In genomic region chr6:20302702-20303251, GRCh38 we compare ENCODE assay signal across 1 cellular context.
TF ChIP-seq lines count a peak whose summit lies in the region.

No MANE protein-coding gene starts in this region.

TF ChIP-seq in K562, 482 proteins besides CTCF, POLR2A, EP300 and RAD21 (continued from another document and continues in another):
- TF ChIP-seq, protein P1, sequence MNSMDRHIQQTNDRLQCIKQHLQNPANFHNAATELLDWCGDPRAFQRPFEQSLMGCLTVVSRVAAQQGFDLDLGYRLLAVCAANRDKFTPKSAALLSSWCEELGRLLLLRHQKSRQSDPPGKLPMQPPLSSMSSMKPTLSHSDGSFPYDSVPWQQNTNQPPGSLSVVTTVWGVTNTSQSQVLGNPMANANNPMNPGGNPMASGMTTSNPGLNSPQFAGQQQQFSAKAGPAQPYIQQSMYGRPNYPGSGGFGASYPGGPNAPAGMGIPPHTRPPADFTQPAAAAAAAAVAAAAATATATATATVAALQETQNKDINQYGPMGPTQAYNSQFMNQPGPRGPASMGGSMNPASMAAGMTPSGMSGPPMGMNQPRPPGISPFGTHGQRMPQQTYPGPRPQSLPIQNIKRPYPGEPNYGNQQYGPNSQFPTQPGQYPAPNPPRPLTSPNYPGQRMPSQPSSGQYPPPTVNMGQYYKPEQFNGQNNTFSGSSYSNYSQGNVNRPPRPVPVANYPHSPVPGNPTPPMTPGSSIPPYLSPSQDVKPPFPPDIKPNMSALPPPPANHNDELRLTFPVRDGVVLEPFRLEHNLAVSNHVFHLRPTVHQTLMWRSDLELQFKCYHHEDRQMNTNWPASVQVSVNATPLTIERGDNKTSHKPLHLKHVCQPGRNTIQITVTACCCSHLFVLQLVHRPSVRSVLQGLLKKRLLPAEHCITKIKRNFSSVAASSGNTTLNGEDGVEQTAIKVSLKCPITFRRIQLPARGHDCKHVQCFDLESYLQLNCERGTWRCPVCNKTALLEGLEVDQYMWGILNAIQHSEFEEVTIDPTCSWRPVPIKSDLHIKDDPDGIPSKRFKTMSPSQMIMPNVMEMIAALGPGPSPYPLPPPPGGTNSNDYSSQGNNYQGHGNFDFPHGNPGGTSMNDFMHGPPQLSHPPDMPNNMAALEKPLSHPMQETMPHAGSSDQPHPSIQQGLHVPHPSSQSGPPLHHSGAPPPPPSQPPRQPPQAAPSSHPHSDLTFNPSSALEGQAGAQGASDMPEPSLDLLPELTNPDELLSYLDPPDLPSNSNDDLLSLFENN (IDR thresholded peaks at IDR 0.05; ENCODE audit: low read depth in 2 of 2, low read length in 2 of 2) = peak in 1 of 2 experiments; percentile 8; a peak in 1 of 4 replicates
- TF ChIP-seq TBL1XR1 (IDR thresholded peaks at IDR 0.05; ENCODE audit: low read length in 2 of 2) (peak in 1 of 2 experiments; percentile 24; a peak in 2 of 4 replicates), GATA2 (CRISPR knock-in tag; IDR thresholded peaks at IDR 0.05) (peak; percentile 83), ETV1 (tag; conservative IDR thresholded peaks at IDR 0.05; ENCODE audit: low read depth) (0 out of 2 replicates have a peak, but pooled peaks have one; percentile 29), TAL1 (IDR thresholded peaks at IDR 0.05) (peak; percentile 69), ATF4 (CRISPR knock-in tag; IDR thresholded peaks at IDR 0.05) (no peak), SMARCC2 (IDR thresholded peaks at IDR 0.05; ENCODE audit: low read depth) (peak; percentile 87), GATAD2B (IDR thresholded peaks at IDR 0.05; ENCODE audit: borderline replicate concordance) (0 out of 2 replicates have a peak, but pooled peaks have one; percentile 65), POLR2AphosphoS5 (IDR thresholded peaks at IDR 0.05; ENCODE audit: control insufficient read depth, insufficient read depth, low read depth, low read length) (peak; percentile 50; the same call in 1 of the 2 replicates), ZNF695 (CRISPR knock-in tag; IDR thresholded peaks at IDR 0.05) (no peak), KLF16 (IDR thresholded peaks at IDR 0.05) (peak; percentile 60; the same call in 1 of the 2 replicates), ARID1B (IDR thresholded peaks at IDR 0.05) (peak; percentile 92), NFATC3 (IDR thresholded peaks at IDR 0.05) (no peak), PML (IDR thresholded peaks at IDR 0.05; ENCODE audit: low read length) (peak; percentile 74), TARDBP (IDR thresholded peaks at IDR 0.05) (no peak), CBFA2T3 (IDR thresholded peaks at IDR 0.05) (peak; percentile 89), YY1 (IDR thresholded peaks at IDR 0.05; ENCODE audit: borderline replicate concordance in 1 of 3, control insufficient read depth in 1 of 3, extremely low read depth in 1 of 3, insufficient read depth in 3 of 3, insufficient read length in 1 of 3, insufficient replicate concordance in 2 of 3, low read depth in 1 of 3, low read length in 2 of 3) (peak in 1 of 3 experiments; percentile 29), CBX1 (IDR thresholded peaks at IDR 0.05; ENCODE audit: low read depth) (no peak), SMARCE1 (IDR thresholded peaks at IDR 0.05) (peak; percentile 76; the same call in 1 of the 2 replicates), BHLHE40 (IDR thresholded peaks at IDR 0.05; ENCODE audit: low read length) (peak; percentile 15; the same call in 1 of the 2 replicates), HNRNPL (IDR thresholded peaks at IDR 0.05; ENCODE audit: low read depth, low read length) (no peak), NCOA2 (IDR thresholded peaks at IDR 0.05; ENCODE audit: partially characterized antibody in 2 of 2) (peak; percentile 43 to 61), TEAD4 (IDR thresholded peaks at IDR 0.05; ENCODE audit: low read length) (peak; percentile 82), TEAD4 (CRISPR knock-in tag; IDR thresholded peaks at IDR 0.05; ENCODE audit: borderline replicate concordance) (no peak), ZNF395 (CRISPR knock-in tag; IDR thresholded peaks at IDR 0.05) (peak; percentile 62; the same call in 1 of the 2 replicates), NCOR1 (IDR thresholded peaks at IDR 0.05) (peak; percentile 78), HDAC3 (IDR thresholded peaks at IDR 0.05; ENCODE audit: borderline replicate concordance, partially characterized antibody) (peak; percentile 71), ZNF830 (CRISPR knock-in tag; IDR thresholded peaks at IDR 0.05) (no peak), SMC3 (conservative IDR thresholded peaks at IDR 0.05; ENCODE audit: insufficient read depth, low read depth, low read length) (no peak), CHD4 (IDR thresholded peaks at IDR 0.05; ENCODE audit: insufficient read depth, insufficient replicate concordance, low read depth, low read length, poor library complexity, severe bottlenecking) (no peak), C11orf30 (IDR thresholded peaks at IDR 0.05; ENCODE audit: low read depth) (0 out of 2 replicates have a peak, but pooled peaks have one; percentile 21), NFIC (IDR thresholded peaks at IDR 0.05) (peak; percentile 50; the same call in 1 of the 2 replicates), ZNF212 (CRISPR knock-in tag; IDR thresholded peaks at IDR 0.05) (no peak), CXXC5 (CRISPR knock-in tag; IDR thresholded peaks at IDR 0.05) (peak; percentile 16; the same call in 1 of the 2 replicates), SAP30 (IDR thresholded peaks at IDR 0.05; ENCODE audit: borderline replicate concordance, insufficient read depth, low read depth, low read length, poor library complexity, severe bottlenecking) (no peak), CBX3 (IDR thresholded peaks at IDR 0.05; ENCODE audit: borderline replicate concordance in 1 of 2, low read length in 2 of 2) (peak in 1 of 2 experiments; percentile 42; a peak in 1 of 3 replicates), ZNF165 (CRISPR knock-in tag; IDR thresholded peaks at IDR 0.05; ENCODE audit: borderline replicate concordance) (no peak), ZSCAN29 (IDR thresholded peaks at IDR 0.05) (peak; percentile 95)
- TF ChIP-seq, protein P2, sequence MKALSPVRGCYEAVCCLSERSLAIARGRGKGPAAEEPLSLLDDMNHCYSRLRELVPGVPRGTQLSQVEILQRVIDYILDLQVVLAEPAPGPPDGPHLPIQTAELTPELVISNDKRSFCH (CRISPR knock-in tag; IDR thresholded peaks at IDR 0.05) = no peak
- TF ChIP-seq, protein P2 (tag; IDR thresholded peaks at IDR 0.05) = peak; percentile 71; the same call in 1 of the 2 replicates
- TF ChIP-seq, protein P3, sequence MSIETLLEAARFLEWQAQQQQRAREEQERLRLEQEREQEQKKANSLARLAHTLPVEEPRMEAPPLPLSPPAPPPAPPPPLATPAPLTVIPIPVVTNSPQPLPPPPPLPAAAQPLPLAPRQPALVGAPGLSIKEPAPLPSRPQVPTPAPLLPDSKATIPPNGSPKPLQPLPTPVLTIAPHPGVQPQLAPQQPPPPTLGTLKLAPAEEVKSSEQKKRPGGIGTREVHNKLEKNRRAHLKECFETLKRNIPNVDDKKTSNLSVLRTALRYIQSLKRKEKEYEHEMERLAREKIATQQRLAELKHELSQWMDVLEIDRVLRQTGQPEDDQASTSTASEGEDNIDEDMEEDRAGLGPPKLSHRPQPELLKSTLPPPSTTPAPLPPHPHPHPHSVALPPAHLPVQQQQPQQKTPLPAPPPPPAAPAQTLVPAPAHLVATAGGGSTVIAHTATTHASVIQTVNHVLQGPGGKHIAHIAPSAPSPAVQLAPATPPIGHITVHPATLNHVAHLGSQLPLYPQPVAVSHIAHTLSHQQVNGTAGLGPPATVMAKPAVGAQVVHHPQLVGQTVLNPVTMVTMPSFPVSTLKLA (conservative IDR thresholded peaks at IDR 0.05) = peak; percentile 38 to 50; a peak in 2 of 4 replicates
- TF ChIP-seq, protein P4, sequence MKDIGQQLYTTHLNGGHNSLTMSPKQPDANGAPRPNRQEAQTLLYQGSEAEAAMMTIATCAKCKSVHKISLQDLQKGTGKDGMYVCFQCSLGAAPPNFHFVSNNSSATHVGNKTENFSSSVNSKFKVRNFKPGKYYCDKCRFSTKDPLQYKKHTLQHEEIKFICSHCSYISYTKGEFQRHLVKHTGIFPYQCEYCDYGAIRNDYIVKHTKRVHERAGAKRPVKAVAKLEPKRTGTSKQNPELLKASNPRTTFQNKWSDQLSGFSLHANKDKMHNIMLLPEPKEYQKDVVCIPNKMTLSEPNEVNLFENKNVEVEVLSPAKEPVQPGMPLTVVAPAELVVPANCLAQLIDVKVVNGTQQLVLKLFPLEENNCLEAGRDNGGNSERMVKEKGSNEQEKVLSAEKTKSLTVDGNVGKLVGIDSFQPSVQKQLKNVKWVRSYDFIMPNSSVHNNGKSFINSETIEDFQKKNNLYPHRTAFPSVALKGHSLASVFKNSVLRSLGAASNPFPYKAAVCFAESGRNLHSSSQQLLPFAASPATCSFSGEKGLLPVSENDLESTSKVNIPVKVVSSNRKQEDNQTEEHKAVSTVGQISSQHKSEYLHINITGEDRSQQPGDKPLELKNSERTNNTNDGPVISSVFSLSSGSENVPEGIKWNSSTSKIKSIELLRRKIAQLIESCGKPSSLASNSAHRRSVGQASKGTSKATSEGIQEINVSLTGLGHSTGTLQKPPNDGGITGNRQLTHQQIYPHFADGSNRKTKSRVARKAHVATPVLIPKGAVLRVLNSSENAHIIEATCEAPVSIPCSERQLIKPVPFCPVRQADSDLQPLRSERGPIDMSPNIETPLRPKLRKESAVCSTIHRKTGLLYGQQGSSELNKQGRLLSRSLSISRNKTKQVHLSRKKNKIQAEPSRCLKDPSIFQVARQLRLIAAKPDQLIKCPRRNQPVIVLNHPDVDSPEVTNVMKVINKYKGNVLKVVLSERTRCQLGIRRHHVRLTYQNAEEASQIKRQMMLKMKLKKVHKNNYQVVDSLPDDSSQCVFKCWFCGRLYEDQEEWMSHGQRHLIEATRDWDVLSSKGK (CRISPR knock-in tag; IDR thresholded peaks at IDR 0.05) = no peak
- TF ChIP-seq, protein P5, sequence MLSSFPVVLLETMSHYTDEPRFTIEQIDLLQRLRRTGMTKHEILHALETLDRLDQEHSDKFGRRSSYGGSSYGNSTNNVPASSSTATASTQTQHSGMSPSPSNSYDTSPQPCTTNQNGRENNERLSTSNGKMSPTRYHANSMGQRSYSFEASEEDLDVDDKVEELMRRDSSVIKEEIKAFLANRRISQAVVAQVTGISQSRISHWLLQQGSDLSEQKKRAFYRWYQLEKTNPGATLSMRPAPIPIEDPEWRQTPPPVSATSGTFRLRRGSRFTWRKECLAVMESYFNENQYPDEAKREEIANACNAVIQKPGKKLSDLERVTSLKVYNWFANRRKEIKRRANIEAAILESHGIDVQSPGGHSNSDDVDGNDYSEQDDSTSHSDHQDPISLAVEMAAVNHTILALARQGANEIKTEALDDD (IDR thresholded peaks at IDR 0.05) = peak; percentile 77
